7 cellular contexts compared by ENCODE assay signal in genomic region chrY:15779891-15780290, GRCh38.
"Had no signal": no experiment of that assay in that cellular context is flagged by ENCODE, and none has a peak within 500 bp of the region (broad histone marks: within the 10 kb centered on the region; RNA-seq: fewer than 3 reads in every experiment).

No MANE protein-coding gene starts in this region.

- ATAC-seq: K562 had no signal

- H3K9ac ChIP-seq: KMS-11 had no signal

- DNase-seq: IMR-90, KBM-7, KG1 had no signal

- H3K27ac ChIP-seq: HL-60, KMS-11 had no signal

- FAIRE-seq: HTR-8/SVneo, K562 had no signal

- H3K4me2 ChIP-seq: KMS-11 had no signal

- H3K4me3 ChIP-seq: K562 had no signal
